Comparison of ENCODE assay signal across 6 cellular contexts in genomic region chr21:30408782-30409494, GRCh38. TPM values are rescaled to one million over a fixed set of nuclear protein-coding genes. Genes with fewer than 3 reads are reported as not detected.
A peak's percentile ranks its signal among the peaks of the same experiment; 100 is the strongest.
DNase-seq lines count a peak whose midpoint lies in the region; ATAC-seq and TF ChIP-seq lines count a peak whose summit lies in the region.

No MANE protein-coding gene starts in this region.

- no peak overlapping the region for H3K27ac ChIP-seq in hepatocyte

- H3K36me3 Mint-ChIP-seq in activated CD8-positive, alpha-beta memory T cell treated with anti-CD3 and anti-CD28 coated beads, Interleukin-2, amount 10 ng/mL, durations not matched to agents 7 days and 5 days: no peaks in the 10 kb centered on the region

- 16% methylated on average over 14 of the region's 14 CpGs for WGBS in hepatocyte (ENCODE audit: low lambda C conversion rate, missing lambda C conversion rate)

- peak; percentile 55 for TF ChIP-seq CTCF in hepatocyte (IDR thresholded peaks at IDR 0.05; ENCODE audit: poor library complexity)

- H3K27me3 Mint-ChIP-seq in activated CD8-positive, alpha-beta memory T cell treated with anti-CD3 and anti-CD28 coated beads, Interleukin-2, amount 10 ng/mL, durations not matched to agents 7 days and 5 days: no peaks in the 10 kb centered on the region

- no peaks in the 10 kb centered on the region for H3K27me3 ChIP-seq in hepatocyte

- no peak for DNase-seq in activated CD8-positive, alpha-beta memory T cell treated with anti-CD3 and anti-CD28 coated beads, Interleukin-2, amount 10 ng/mL, durations not matched to agents 7 days and 5 days
- no peak for DNase-seq in activated CD8-positive, alpha-beta memory T cell treated with anti-CD3 and anti-CD28 coated beads for 24 hours
- DNase-seq in SHP77 (lab: John Stamatoyannopoulos, UW) (peak; percentile 93), hepatocyte (ENCODE audit: low spot score) (peak; percentile 81), NK-92 (lab: John Stamatoyannopoulos, UW; ENCODE audit: unreplicated experiment) (no peak)

- no peak overlapping the region for H3K4me3 Mint-ChIP-seq in activated CD8-positive, alpha-beta memory T cell treated with anti-CD3 and anti-CD28 coated beads, Interleukin-2, amount 10 ng/mL, durations not matched to agents 7 days and 5 days

- H3K79me2 ChIP-seq in hepatocyte: no peaks in the 10 kb centered on the region

- H3K9me2 ChIP-seq in hepatocyte (replicated peaks; ENCODE audit: insufficient read depth): no peaks in the 10 kb centered on the region

- H3K9me3 ChIP-seq in hepatocyte (ENCODE audit: low read depth): no peaks in the 10 kb centered on the region

- H3K27ac Mint-ChIP-seq in activated CD8-positive, alpha-beta memory T cell treated with anti-CD3 and anti-CD28 coated beads, Interleukin-2, amount 10 ng/mL, durations not matched to agents 7 days and 5 days: no peak overlapping the region

- no peaks in the 10 kb centered on the region for H3K4me1 Mint-ChIP-seq in activated CD8-positive, alpha-beta memory T cell treated with anti-CD3 and anti-CD28 coated beads, Interleukin-2, amount 10 ng/mL, durations not matched to agents 7 days and 5 days

- H3K4me2 ChIP-seq in hepatocyte: peak overlapping the region; percentile 69

- H3K4me3 ChIP-seq in hepatocyte: no peak overlapping the region

- H3K36me3 ChIP-seq in hepatocyte (replicated peaks; ENCODE audit: insufficient read depth, low read depth): no peaks in the 10 kb centered on the region

- H3K9me3 Mint-ChIP-seq in activated CD8-positive, alpha-beta memory T cell treated with anti-CD3 and anti-CD28 coated beads, Interleukin-2, amount 10 ng/mL, durations not matched to agents 7 days and 5 days (ENCODE audit: low read depth): peaks cover 2% of the 10 kb centered on the region

- CTCF ChIA-PET in activated CD8-positive, alpha-beta memory T cell treated with anti-CD3 and anti-CD28 coated beads, Interleukin-2, amount 10 ng/mL, durations not matched to agents 7 days and 5 days (lab: Charles Lee): interaction anchor here (1.2 kb wide), 1 partner anchor 28 kb away, joined by 3 read pairs; no protein-coding TSS in a partner anchor

- H2AFZ ChIP-seq in hepatocyte: peak overlapping the region; percentile 73

- no peaks in the 10 kb centered on the region for H3K4me1 ChIP-seq in hepatocyte (ENCODE audit: insufficient read depth)

- H4K20me1 ChIP-seq in hepatocyte (ENCODE audit: insufficient read depth, poor library complexity, severe bottlenecking): no peaks in the 10 kb centered on the region

- peak; percentile 51 for ATAC-seq in activated CD8-positive, alpha-beta memory T cell treated with anti-CD3 and anti-CD28 coated beads, Interleukin-2, amount 10 ng/mL, durations not matched to agents 7 days and 5 days
- no peak for ATAC-seq in HG03354 (IDR thresholded peaks at IDR 0.05; ENCODE audit: poor library complexity, severe bottlenecking, unreplicated experiment)

RNA-seq across cellular contexts. Expression of gene KRTAP13-1, which starts 13.1 kb away (rescaled TPM):
- total RNA-seq in activated CD8-positive, alpha-beta memory T cell treated with anti-CD3 and anti-CD28 coated beads, Interleukin-2, amount 10 ng/mL, durations not matched to agents 7 days and 5 days: not detected
- total RNA-seq in hepatocyte: not detected in 2 replicates
- not detected in 2 replicates for polyA plus RNA-seq in hepatocyte

RNA-seq across cellular contexts. Expression of gene KRTAP13-3, which starts 16.8 kb away (rescaled TPM):
- not detected for total RNA-seq in activated CD8-positive, alpha-beta memory T cell treated with anti-CD3 and anti-CD28 coated beads, Interleukin-2, amount 10 ng/mL, durations not matched to agents 7 days and 5 days
- total RNA-seq in hepatocyte: not detected in 2 replicates
- polyA plus RNA-seq in hepatocyte: not detected in 2 replicates

RNA-seq across cellular contexts. Expression of gene KRTAP13-4, which starts 21.1 kb away (rescaled TPM):
- not detected for total RNA-seq in activated CD8-positive, alpha-beta memory T cell treated with anti-CD3 and anti-CD28 coated beads, Interleukin-2, amount 10 ng/mL, durations not matched to agents 7 days and 5 days
- total RNA-seq in hepatocyte: not detected in 2 replicates
- not detected in 2 replicates for polyA plus RNA-seq in hepatocyte

RNA-seq across cellular contexts. Expression of gene KRTAP15-1, which starts 31.1 kb away (rescaled TPM):
- not detected for total RNA-seq in activated CD8-positive, alpha-beta memory T cell treated with anti-CD3 and anti-CD28 coated beads, Interleukin-2, amount 10 ng/mL, durations not matched to agents 7 days and 5 days
- total RNA-seq in hepatocyte: not detected in 2 replicates
- not detected in 2 replicates for polyA plus RNA-seq in hepatocyte

RNA-seq across cellular contexts. Expression of gene KRTAP13-2, which starts 36.9 kb away (rescaled TPM):
- total RNA-seq in activated CD8-positive, alpha-beta memory T cell treated with anti-CD3 and anti-CD28 coated beads, Interleukin-2, amount 10 ng/mL, durations not matched to agents 7 days and 5 days: not detected
- total RNA-seq in hepatocyte: not detected in 2 replicates
- not detected in 2 replicates for polyA plus RNA-seq in hepatocyte

Comparison
In these comparisons a context has a peak if more than half of its experiments do, and no peak if none do; other contexts are left out.
1. DNase-seq: peak in SHP77 (2 of 2) and hepatocyte (single experiment); none in activated CD8-positive, alpha-beta memory T cell treated with anti-CD3 and anti-CD28 coated beads, Interleukin-2, amount 10 ng/mL, durations not matched to agents 7 days and 5 days (single experiment), activated CD8-positive, alpha-beta memory T cell treated with anti-CD3 and anti-CD28 coated beads for 24 hours (single experiment) and NK-92 (single experiment).